In the genomic region with DNA sequence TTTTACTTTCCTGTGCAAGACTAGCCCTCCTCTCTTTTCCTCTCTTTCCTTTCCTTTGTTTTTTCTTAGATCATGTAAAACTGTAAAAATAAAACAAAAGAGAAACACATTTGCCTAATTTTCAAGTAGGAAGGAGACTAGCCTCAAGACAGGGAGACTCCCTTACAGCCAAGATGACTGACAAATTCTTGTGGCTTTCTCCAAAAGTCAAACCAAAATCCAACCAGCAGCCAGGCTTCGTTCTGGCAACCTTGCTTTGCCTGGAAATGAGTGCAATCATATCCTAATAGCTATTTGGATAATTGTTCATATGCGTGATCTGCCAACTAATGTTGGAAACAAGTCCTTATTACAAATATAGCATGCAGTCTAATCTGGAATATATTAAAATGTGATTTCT, we compare ENCODE assay signal across 18 cellular contexts.
"Had no signal": no experiment of that assay in that cellular context is flagged by ENCODE, and none has a peak within 500 bp of the region (broad histone marks: within the 10 kb centered on the region; RNA-seq: fewer than 3 reads in every experiment).

No MANE protein-coding gene starts in this region.

- H3K27ac ChIP-seq: ascending aorta, epithelial cell of prostate, lower lobe of right lung, prostate gland, right lobe of liver, thoracic aorta had no signal

- DNase-seq: activated effector memory CD4-positive, alpha-beta T cell treated with anti-CD3 and anti-CD28 coated beads, Interleukin-2, amount 50 U/mL, for 16 hours; activated naive CD8-positive, alpha-beta T cell treated with anti-CD3 and anti-CD28 coated beads for 36 hours; activated T-cell treated with anti-CD3 and anti-CD28 coated beads, Interleukin-2, amount 50 U/mL, for 24 hours; central memory CD4-positive, alpha-beta T cell; effector memory CD8-positive, alpha-beta T cell; hypothalamus; lower lobe of right lung; mucosa of descending colon; occipital lobe; right lobe of liver; stimulated activated CD4-positive, alpha-beta T cell treated with anti-CD3 and anti-CD28 coated beads, Interleukin-12 subunit alpha, Interleukin-12 subunit beta, amount 100 ng/mL, for 4 hours; stimulated activated CD4-positive, alpha-beta T cell treated with anti-CD3 and anti-CD28 coated beads, Interleukin-2, amount 100 ng/mL, for 48 hours; stimulated activated naive CD8-positive, alpha-beta T cell treated with anti-CD3 and anti-CD28 coated beads, Interleukin-15, Interleukin-2, amounts not matched to agents 100 U/mL and 50 U/mL, for 24 hours; SW 1271 had no signal

- H3K4me3 ChIP-seq: ascending aorta, lower lobe of right lung, mucosa of descending colon, prostate gland, right lobe of liver, thoracic aorta had no signal

- H3K9me3 ChIP-seq: ascending aorta, lower lobe of right lung, mucosa of descending colon, prostate gland, right lobe of liver, thoracic aorta had no signal

- H3K4me1 ChIP-seq: ascending aorta, lower lobe of right lung, prostate gland, right lobe of liver had no signal

- H3K36me3 ChIP-seq: ascending aorta, lower lobe of right lung, prostate gland, right lobe of liver, thoracic aorta had no signal

- H3K27me3 ChIP-seq: ascending aorta, right lobe of liver had no signal
